Comparison of ENCODE assay signal across 24 cellular contexts in genomic region chr5:71769265-71769664, GRCh38. TPM values are rescaled to one million over a fixed set of nuclear protein-coding genes. Genes with fewer than 3 reads are reported as not detected.
"Had no signal": no experiment of that assay in that cellular context is flagged by ENCODE, and none has a peak within 500 bp of the region (broad histone marks: within the 10 kb centered on the region; RNA-seq: fewer than 3 reads in every experiment).

No MANE protein-coding gene starts in this region.

- H3K36me3 ChIP-seq: ascending aorta, breast epithelium, suprapubic skin, transverse colon, uterus had no signal

- DNase-seq: activated CD4-positive, alpha-beta T cell treated with anti-CD3 and anti-CD28 coated beads for 1 hour; activated CD4-positive, alpha-beta T cell treated with anti-CD3 and anti-CD28 coated beads, Interleukin-2, amount 50 U/mL, for 4 hours; activated effector memory CD4-positive, alpha-beta T cell treated with anti-CD3 and anti-CD28 coated beads, Interleukin-2, amount 50 U/mL, for 16 hours; activated T-cell treated with anti-CD3 and anti-CD28 coated beads, Interleukin-2, amount 50 U/mL, for 72 hours; effector memory CD4-positive, alpha-beta T cell; foreskin fibroblast; midbrain; stimulated activated CD4-positive, alpha-beta T cell treated with anti-CD3 and anti-CD28 coated beads, Interleukin-4, amount 100 ng/mL, for 1 hour; stimulated activated naive CD8-positive, alpha-beta T cell treated with anti-CD3 and anti-CD28 coated beads, Interleukin-15, amount 100 ng/mL, for 72 hours; transverse colon; uterus had no signal

- H3K27ac ChIP-seq: ascending aorta, breast epithelium, epithelial cell of prostate, hepatocyte, parathyroid adenoma, suprapubic skin, transverse colon, uterus, VCaP had no signal

- H3K27me3 ChIP-seq: ascending aorta, hepatocyte, suprapubic skin, uterus had no signal

- H3K4me1 ChIP-seq: ascending aorta, breast epithelium, parathyroid adenoma, suprapubic skin, transverse colon, uterus had no signal

- ATAC-seq: activated T-cell treated with anti-CD3 and anti-CD28 coated beads, Interleukin-2, amount 50 U/mL, for 72 hours; left lobe of liver; sciatic nerve; stimulated activated naive CD8-positive, alpha-beta T cell treated with anti-CD3 and anti-CD28 coated beads, Interleukin-15, amount 100 ng/mL, for 72 hours had no signal

- H3K4me3 ChIP-seq: ascending aorta, breast epithelium, hepatocyte, lung, smooth muscle cell, suprapubic skin, transverse colon, uterus had no signal

- H3K9me3 ChIP-seq: ascending aorta, breast epithelium, suprapubic skin, transverse colon, uterus had no signal

RNA-seq across cellular contexts. Expression of gene CARTPT, which starts 50.2 kb away (rescaled TPM):
- total RNA-seq: activated CD8-positive, alpha-beta memory T cell treated with anti-CD3 and anti-CD28 coated beads for 36 hours; activated T-cell treated with anti-CD3 and anti-CD28 coated beads, Interleukin-2, amount 50 U/mL, for 72 hours; breast epithelium; glomerular endothelial cell; left lobe of liver; lung; sciatic nerve; smooth muscle cell; suprapubic skin; uterus had no signal
